Comparison of ENCODE assay signal across 8 cellular contexts in genomic region chr11:110026823-110027626, GRCh38.
A peak's percentile ranks its signal among the peaks of the same experiment; 100 is the strongest.
DNase-seq lines count a peak whose midpoint lies in the region; ATAC-seq, FAIRE-seq and TF ChIP-seq lines count a peak whose summit lies in the region.

No MANE protein-coding gene starts in this region.

- H2AFZ ChIP-seq in GM12878 (ENCODE audit: control insufficient read depth, low read depth, low read length) (no peak overlapping the region), SK-N-SH (ENCODE audit: low read depth) (no peak overlapping the region)

- H3K4me1 ChIP-seq in GM12878 (ENCODE audit: control insufficient read depth, insufficient read depth, low read length) (peaks cover 33% of the 10 kb centered on the region), SK-N-SH (ENCODE audit: control insufficient read depth in 1 of 2, insufficient read depth in 2 of 2, low read depth in 1 of 2, low read length in 1 of 2) (peaks cover 0 to 11% of the 10 kb centered on the region in 2 experiments; a peak in 1 of 4 replicates), colonic mucosa (no peaks in the 10 kb centered on the region)

- no peaks in the 10 kb centered on the region for H3K4me1 Mint-ChIP-seq in natural killer cell
- no peaks in the 10 kb centered on the region for H3K4me1 Mint-ChIP-seq in natural killer cell treated with Interleukin-12 subunit alpha and Interleukin-12 subunit beta and Interleukin-15 and Interleukin-18, amount 100 ng/mL, for 72 hours (ENCODE audit: low read depth in 2 of 2)

- H3K9ac ChIP-seq in GM12878 (ENCODE audit: control insufficient read depth, insufficient read depth, low read length), result peak overlapping the region; percentile 24
- H3K9ac ChIP-seq in SK-N-SH, result no peak overlapping the region
- H3K9ac ChIP-seq in colonic mucosa (ENCODE audit: low read depth in 2 of 2, low read length in 2 of 2), result no peak overlapping the region

- H4K20me1 ChIP-seq in GM12878 (ENCODE audit: control insufficient read depth, insufficient read depth) (no peaks in the 10 kb centered on the region), SK-N-SH (ENCODE audit: insufficient read depth) (no peaks in the 10 kb centered on the region)

- no peaks in the 10 kb centered on the region for H3K36me3 ChIP-seq in GM12878 (ENCODE audit: control insufficient read depth in 2 of 2, insufficient read depth in 2 of 2, low read length in 1 of 2)
- H3K36me3 ChIP-seq in SK-N-SH (replicated peaks in 1 of 2; ENCODE audit: control insufficient read depth in 1 of 2, insufficient read depth in 2 of 2, low read length in 1 of 2), result no peaks in the 10 kb centered on the region
- no peaks in the 10 kb centered on the region for H3K36me3 ChIP-seq in colonic mucosa

- 0% methylated on average over 2 of the region's 2 CpGs for WGBS in GM12878 (ENCODE audit: insufficient coverage, insufficient replicate concordance, low lambda C conversion rate, missing lambda C conversion rate)
- 13% methylated on average over 2 of the region's 2 CpGs for WGBS in SK-N-SH (ENCODE audit: low lambda C conversion rate)

- no peaks in the 10 kb centered on the region for H3K36me3 Mint-ChIP-seq in natural killer cell
- no peaks in the 10 kb centered on the region for H3K36me3 Mint-ChIP-seq in natural killer cell treated with Interleukin-12 subunit alpha and Interleukin-12 subunit beta and Interleukin-15 and Interleukin-18, amount 100 ng/mL, for 72 hours

- TF ChIP-seq RAD21 in GM12878 (IDR thresholded peaks at IDR 0.05; ENCODE audit: insufficient read depth, low read depth, low read length) (peak; percentile 29; the same call in 1 of the 2 replicates), SK-N-SH (IDR thresholded peaks at IDR 0.05; ENCODE audit: low read length) (no peak)

- intact Hi-C loops in natural killer cell (cut with micrococcal nuclease) (no loop called here), GM12878 (cut with micrococcal nuclease; ENCODE audit: unreplicated experiment) (loop anchor here (1.0 to 5.0 kb wide), 9 partner anchors 27 to 400 kb away; partner anchors contain the start of genes FDX1 and ZC3H12C), colonic mucosa (cut with DNase I) (no loop called here)

- ATAC-seq in natural killer cell (peak in 2 of 3 donors; percentile 35 to 39), HG03135 (IDR thresholded peaks at IDR 0.05; ENCODE audit: unreplicated experiment) (peak; percentile 89), GM12878 (peak; percentile 87)
- no peak for ATAC-seq in natural killer cell treated with Interleukin-12 subunit alpha and Interleukin-12 subunit beta and Interleukin-15 and Interleukin-18, amount 100 ng/mL, for 72 hours

- H3K4me3 ChIP-seq in GM12878 (peak overlapping the region; percentile 23; the same call in 1 of the 2 replicates), SK-N-SH (ENCODE audit: low read depth in 2 of 2, low read length in 1 of 2) (no peak overlapping the region), colonic mucosa (no peak overlapping the region)

- peak; percentile 66 for FAIRE-seq in GM12878 (lab: Jason Lieb, UNC)

- H3K79me2 ChIP-seq in GM12878 (ENCODE audit: control insufficient read depth, insufficient read depth, low read length) (no peaks in the 10 kb centered on the region), SK-N-SH (ENCODE audit: insufficient read depth) (no peaks in the 10 kb centered on the region)

- peaks cover 0 to 3% of the 10 kb centered on the region in 2 donors for H3K27me3 Mint-ChIP-seq in natural killer cell (ENCODE audit: low read depth in 2 of 2)
- peaks cover 3 to 18% of the 10 kb centered on the region in 2 donors for H3K27me3 Mint-ChIP-seq in natural killer cell treated with Interleukin-12 subunit alpha and Interleukin-12 subunit beta and Interleukin-15 and Interleukin-18, amount 100 ng/mL, for 72 hours

- POLR2A ChIA-PET in GM12878 (lab: Charles Lee), result interaction anchor here (0.7 to 6.8 kb wide), 18 partner anchors 19 to 163 kb away, joined by 3 to 76 read pairs (median 6); partner anchors contain the start of gene ZC3H12C
- POLR2A ChIA-PET in SK-N-SH (lab: Yijun Ruan, JAX), result no interaction called here

- no peaks in the 10 kb centered on the region for H3K9me2 ChIP-seq in SK-N-SH

- CTCF ChIA-PET in GM12878 (lab: Yijun Ruan, JAX) (interaction anchor here (0.6 to 3.3 kb wide), 18 partner anchors 9 to 347 kb away, joined by 3 to 22 read pairs (median 4); partner anchors contain the start of gene ZC3H12C), SK-N-SH (lab: Yijun Ruan, JAX) (no interaction called here)

- TSS peak; percentile 88 for BruUV-seq in GM12878 (replicated peaks; lab: Mats Ljungman, UMichigan)

- no peak for TF ChIP-seq POLR2A in GM12878 (IDR thresholded peaks at IDR 0.05; ENCODE audit: low read depth, low read length)

- no peak for TF ChIP-seq CTCF in natural killer cell (IDR thresholded peaks at IDR 0.05)
- no peak for TF ChIP-seq CTCF in GM12878 (IDR thresholded peaks at IDR 0.05 in 2 of 3, conservative IDR thresholded peaks at IDR 0.05 in 1 of 3; ENCODE audit: control insufficient read depth in 2 of 3, extremely low read depth in 1 of 3, insufficient read depth in 1 of 3, low read depth in 3 of 3, low read length in 3 of 3)
- TF ChIP-seq CTCF in SK-N-SH (IDR thresholded peaks at IDR 0.05), result no peak
- no peak for TF ChIP-seq CTCF in colonic mucosa (IDR thresholded peaks at IDR 0.05)

- no peaks in the 10 kb centered on the region for H3F3A ChIP-seq in SK-N-SH (replicated peaks; ENCODE audit: insufficient read depth)

- H3K4me2 ChIP-seq in GM12878 (ENCODE audit: control insufficient read depth, insufficient read depth) (peak overlapping the region; percentile 67), SK-N-SH (no peak overlapping the region)

- no peak overlapping the region for H3K4me3 Mint-ChIP-seq in natural killer cell
- H3K4me3 Mint-ChIP-seq in natural killer cell treated with Interleukin-12 subunit alpha and Interleukin-12 subunit beta and Interleukin-15 and Interleukin-18, amount 100 ng/mL, for 72 hours, result no peak overlapping the region

- H3K9me3 ChIP-seq in GM12878 (replicated peaks; ENCODE audit: control insufficient read depth, insufficient read depth, low read length) (peaks cover 4% of the 10 kb centered on the region), SK-N-SH (no peaks in the 10 kb centered on the region), colonic mucosa (no peaks in the 10 kb centered on the region)

- H3K27ac ChIP-seq in GM12878 (ENCODE audit: control insufficient read depth, insufficient read depth) (peak overlapping the region; percentile 91), SK-N-SH (ENCODE audit: low read depth in 2 of 2, low read length in 1 of 2) (no peak overlapping the region), colonic mucosa (no peak overlapping the region)

- no peak overlapping the region for H3K27ac Mint-ChIP-seq in natural killer cell
- no peak overlapping the region for H3K27ac Mint-ChIP-seq in natural killer cell treated with Interleukin-12 subunit alpha and Interleukin-12 subunit beta and Interleukin-15 and Interleukin-18, amount 100 ng/mL, for 72 hours

- TF ChIP-seq EP300 in GM12878 (IDR thresholded peaks at IDR 0.05; ENCODE audit: borderline replicate concordance in 1 of 2, control insufficient read depth in 1 of 2, low read depth in 2 of 2, low read length in 2 of 2) (peak; percentile 99), SK-N-SH (IDR thresholded peaks at IDR 0.05; ENCODE audit: borderline replicate concordance in 1 of 2, low read depth in 1 of 2, low read length in 1 of 2) (no peak)

- H3K27me3 ChIP-seq in GM12878 (replicated peaks in 1 of 2; ENCODE audit: control insufficient read depth in 2 of 2, insufficient read depth in 2 of 2, low read length in 1 of 2) (no peaks in the 10 kb centered on the region), SK-N-SH (ENCODE audit: insufficient read depth) (no peaks in the 10 kb centered on the region), colonic mucosa (no peaks in the 10 kb centered on the region)

- SMC1A ChIA-PET in GM12878 (lab: Charles Lee; ENCODE audit: uncharacterized antibody, unreplicated experiment), result interaction anchor here (0.8 to 10.8 kb wide), 31 partner anchors 9 to 335 kb away, joined by 3 to 214 read pairs (median 6); partner anchors contain the start of gene ZC3H12C

- RAD21 ChIA-PET in GM12878 (lab: Charles Lee; ENCODE audit: unreplicated experiment), result interaction anchor here (1.0 to 9.3 kb wide), 23 partner anchors 8 to 320 kb away, joined by 3 to 118 read pairs (median 6); partner anchors contain the start of gene ZC3H12C

- peaks cover 3 to 7% of the 10 kb centered on the region in 2 donors for H3K9me3 Mint-ChIP-seq in natural killer cell
- H3K9me3 Mint-ChIP-seq in natural killer cell treated with Interleukin-12 subunit alpha and Interleukin-12 subunit beta and Interleukin-15 and Interleukin-18, amount 100 ng/mL, for 72 hours, result peaks cover 8% of the 10 kb centered on the region

- in situ Hi-C loops in GM12878 (cut with MboI), result loop anchor here (5.0 kb wide), 1 partner anchor 75 kb away; no protein-coding TSS in a partner anchor

- no peak for DNase-seq in natural killer cell
- no peak for DNase-seq in natural killer cell treated with Interleukin-12 subunit alpha and Interleukin-12 subunit beta and Interleukin-15 and Interleukin-18, amount 100 ng/mL, for 72 hours (ENCODE audit: low spot score)
- peak; percentile 99 for DNase-seq in GM12878 (ENCODE audit: low read depth, low spot score)
- no peak for DNase-seq in NCI-H1092 (lab: John Stamatoyannopoulos, UW)
- DNase-seq in SK-N-SH, result no peak
- no peak for DNase-seq in colonic mucosa
- DNase-seq in NCI-H748 treated with DMSO at 0.1 percent for 48 hours (lab: John Stamatoyannopoulos, UW), result no peak

TF ChIP-seq in GM12878, 131 proteins besides CTCF, POLR2A, EP300 and RAD21 (continues in another document):
- TF ChIP-seq CHD4 (IDR thresholded peaks at IDR 0.05) (no peak), KDM1A (IDR thresholded peaks at IDR 0.05; ENCODE audit: borderline replicate concordance) (no peak), JUND (IDR thresholded peaks at IDR 0.05; ENCODE audit: low read depth, low read length) (0 out of 2 replicates have a peak, but pooled peaks have one; percentile 29), BRCA1 (IDR thresholded peaks at IDR 0.05; ENCODE audit: low read depth, low read length) (no peak), EED (IDR thresholded peaks at IDR 0.05; ENCODE audit: low read depth) (peak; percentile 92), CREB1 (IDR thresholded peaks at IDR 0.05; ENCODE audit: low read depth) (peak; percentile 35), YY1 (IDR thresholded peaks at IDR 0.05; ENCODE audit: low read depth, low read length) (peak; percentile 30; the same call in 1 of the 2 replicates)

TF ChIP-seq in SK-N-SH, 30 proteins besides CTCF, POLR2A, EP300 and RAD21 (continues in another document):
- TF ChIP-seq JUND (IDR thresholded peaks at IDR 0.05) (no peak), CHD2 (IDR thresholded peaks at IDR 0.05; ENCODE audit: low read length, partially characterized antibody) (no peak), POLR2AphosphoS5 (IDR thresholded peaks at IDR 0.05; ENCODE audit: low read depth, low read length) (no peak), RCOR1 (IDR thresholded peaks at IDR 0.05; ENCODE audit: low read length) (no peak), SIN3A (IDR thresholded peaks at IDR 0.05; ENCODE audit: borderline replicate concordance, low read depth, low read length) (no peak), TCF12 (IDR thresholded peaks at IDR 0.05) (no peak)

Comparison
In these comparisons a context has a peak if more than half of its experiments do, and no peak if none do; other contexts are left out.
1. ATAC-seq: peak in natural killer cell (2 of 3), HG03135 (single experiment) and GM12878 (single experiment); none in natural killer cell treated with Interleukin-12 subunit alpha and Interleukin-12 subunit beta and Interleukin-15 and Interleukin-18, amount 100 ng/mL, for 72 hours (0 of 2).